8 cellular contexts compared by ENCODE assay signal in genomic region chr3:134449277-134449676, GRCh38. TPM values are rescaled to one million over a fixed set of nuclear protein-coding genes. Genes with fewer than 3 reads are reported as not detected.
DNase-seq lines count a peak whose midpoint lies in the region; ATAC-seq, FAIRE-seq and TF ChIP-seq lines count a peak whose summit lies in the region.

No MANE protein-coding gene starts in this region.

- H2AFZ ChIP-seq in astrocyte (ENCODE audit: low read depth, low read length) (no peak overlapping the region), keratinocyte (ENCODE audit: control insufficient read depth, low read length) (no peak overlapping the region)

- TF ChIP-seq CTCF in astrocyte (IDR thresholded peaks at IDR 0.05; ENCODE audit: insufficient read depth, low read depth, low read length) (peak; percentile 15), keratinocyte (optimal IDR thresholded peaks at IDR 0.05 in 1 of 3, IDR thresholded peaks at IDR 0.05 in 1 of 3, conservative IDR thresholded peaks at IDR 0.05 in 1 of 3; ENCODE audit: extremely low read depth in 1 of 3, insufficient read depth in 2 of 3, low read length in 3 of 3) (peak; percentile 69 to 83 (median 80)), gastrocnemius medialis (IDR thresholded peaks at IDR 0.05 in 4 of 5, conservative IDR thresholded peaks at IDR 0.05 in 1 of 5) (peak in 2 of 5 experiments; percentile 21 to 33)

- peaks cover 2% of the 10 kb centered on the region for H3K36me3 Mint-ChIP-seq in astrocyte (ENCODE audit: low read depth, unreplicated experiment)

- intact Hi-C loops in gastrocnemius medialis (cut with DNase I; ENCODE audit: low total_unique reads), result no loop called here

- H3K27ac Mint-ChIP-seq in astrocyte (ENCODE audit: unreplicated experiment), result no peak overlapping the region

- H3K4me2 ChIP-seq in astrocyte (ENCODE audit: low read length) (no peak overlapping the region), keratinocyte (ENCODE audit: control insufficient read depth, extremely low read depth, insufficient read depth, low read depth, low read length) (no peak overlapping the region)

- H3K9ac ChIP-seq in astrocyte (ENCODE audit: low read length) (no peak overlapping the region), keratinocyte (ENCODE audit: control insufficient read depth, extremely low read depth, insufficient read depth, low read length) (no peak overlapping the region)

- H3K9me3 Mint-ChIP-seq in astrocyte (ENCODE audit: unreplicated experiment), result peaks cover 6% of the 10 kb centered on the region

- DNase-seq in C1 segment of cervical spinal cord (lab: John Stamatoyannopoulos, UW), result peak in 11 of 14 donors; percentile 13 to 64 (median 51)
- DNase-seq in HK-2 (ENCODE audit: unreplicated experiment), result peak; percentile 28
- no peak for DNase-seq in astrocyte (ENCODE audit: low read depth)
- DNase-seq in keratinocyte (ENCODE audit: low read depth, low spot score), result no peak
- no peak for DNase-seq in gastrocnemius medialis
- no peak for DNase-seq in GM19240 (ENCODE audit: insufficient read length, low spot score)

- no peak for TF ChIP-seq POLR2A in gastrocnemius medialis (IDR thresholded peaks at IDR 0.05)

- H3K4me3 ChIP-seq in astrocyte (ENCODE audit: insufficient read depth, low read depth, low read length) (no peak overlapping the region), keratinocyte (ENCODE audit: control insufficient read depth in 2 of 3, extremely low read depth in 1 of 3, insufficient read depth in 2 of 3, low read depth in 1 of 3, low read length in 3 of 3) (no peak overlapping the region), gastrocnemius medialis (no peak overlapping the region)

- H3K9me1 ChIP-seq in keratinocyte (ENCODE audit: control insufficient read depth, extremely low read depth, insufficient read depth, low read length), result no peaks in the 10 kb centered on the region

- peaks cover 19% of the 10 kb centered on the region for H3K4me1 ChIP-seq in astrocyte (ENCODE audit: insufficient read depth, low read length)
- H3K4me1 ChIP-seq in keratinocyte (ENCODE audit: control insufficient read depth, extremely low read depth, insufficient read depth, low read length), result peaks cover 15% of the 10 kb centered on the region
- peaks cover 3 to 20% of the 10 kb centered on the region in 2 donors for H3K4me1 ChIP-seq in gastrocnemius medialis

- H3K4me3 Mint-ChIP-seq in astrocyte (ENCODE audit: unreplicated experiment), result no peak overlapping the region

- H3K27ac ChIP-seq in astrocyte (ENCODE audit: low read depth, low read length) (no peak overlapping the region), keratinocyte (ENCODE audit: control insufficient read depth, insufficient read depth, low read length) (no peak overlapping the region), gastrocnemius medialis (no peak overlapping the region)

- no peaks in the 10 kb centered on the region for H3K27me3 Mint-ChIP-seq in astrocyte (ENCODE audit: low read depth, unreplicated experiment)

- dilution Hi-C loops in keratinocyte (cut with MboI; ENCODE audit: extremely low pct_ligation_motif_present, low sequenced_read_pairs), result no loop called here

- no peaks in the 10 kb centered on the region for H3K79me2 ChIP-seq in astrocyte (ENCODE audit: insufficient read depth, low read length)
- H3K79me2 ChIP-seq in keratinocyte (ENCODE audit: control insufficient read depth, insufficient read depth, low read length), result no peaks in the 10 kb centered on the region

- ATAC-seq in gastrocnemius medialis (no peak), HG03108 (IDR thresholded peaks at IDR 0.05; ENCODE audit: unreplicated experiment) (no peak), GM21737 (IDR thresholded peaks at IDR 0.05; ENCODE audit: unreplicated experiment) (no peak)

- H3K27me3 ChIP-seq in astrocyte (ENCODE audit: insufficient read depth, low read length), result no peaks in the 10 kb centered on the region
- H3K27me3 ChIP-seq in keratinocyte (ENCODE audit: control insufficient read depth, extremely low read depth, insufficient read depth, low read length), result no peaks in the 10 kb centered on the region
- H3K27me3 ChIP-seq in gastrocnemius medialis, result no peaks in the 10 kb centered on the region

- H3K9me3 ChIP-seq in astrocyte (ENCODE audit: insufficient read depth, low read depth, low read length) (no peaks in the 10 kb centered on the region), keratinocyte (ENCODE audit: control insufficient read depth, low read depth, low read length) (no peaks in the 10 kb centered on the region), gastrocnemius medialis (no peaks in the 10 kb centered on the region)

- no peak for FAIRE-seq in astrocyte (lab: Jason Lieb, UNC)
- peak; percentile 62 for FAIRE-seq in keratinocyte (lab: Jason Lieb, UNC)

- H3K36me3 ChIP-seq in astrocyte (ENCODE audit: insufficient read depth, low read length) (no peaks in the 10 kb centered on the region), keratinocyte (ENCODE audit: control insufficient read depth in 2 of 2, extremely low read depth in 1 of 2, insufficient read depth in 2 of 2, low read length in 2 of 2) (no peaks in the 10 kb centered on the region), gastrocnemius medialis (no peaks in the 10 kb centered on the region)

- peaks cover 27% of the 10 kb centered on the region for H3K4me1 Mint-ChIP-seq in astrocyte (ENCODE audit: low read depth, unreplicated experiment)

- in situ Hi-C loops in gastrocnemius medialis (cut with MboI; ENCODE audit: low sequenced_read_pairs in 4 of 4), result no loop called here

- H4K20me1 ChIP-seq in astrocyte (ENCODE audit: insufficient read depth, low read length) (no peaks in the 10 kb centered on the region), keratinocyte (ENCODE audit: control insufficient read depth, extremely low read depth, insufficient read depth, low read length) (no peaks in the 10 kb centered on the region)

RNA-seq across cellular contexts. Expression of gene ANAPC13, which starts 36.5 kb away (rescaled TPM):
- 52.5 and 61.0 TPM in 2 replicates for total RNA-seq in astrocyte
- polyA plus RNA-seq in keratinocyte, result 34.8 to 63.4 TPM (median 45.6 TPM) in 3 replicates
- 55.2 TPM for polyA plus RNA-seq in keratinocyte (2011; ENCODE audit: low read depth)
- polyA plus RNA-seq in keratinocyte (2011; cell fraction: cytosol; rRNA removed), result 55.7 and 114 TPM in 2 replicates
- 18.0 and 28.3 TPM in 2 replicates for polyA plus RNA-seq in keratinocyte (2011; cell fraction: nucleus; rRNA removed)
- polyA plus RNA-seq in keratinocyte (2012; ENCODE audit: low replicate concordance), result 37.3 and 53.0 TPM in 2 replicates
- polyA minus RNA-seq in keratinocyte, result 3.5 to 30.4 TPM (median 13.0 TPM) in 3 replicates
- 12.9 TPM for polyA minus RNA-seq in keratinocyte (2011; cell fraction: cytosol; rRNA and poly(A)+ RNA removed)
- polyA minus RNA-seq in keratinocyte (2011; cell fraction: nucleus; rRNA and poly(A)+ RNA removed), result 3.3 and 5.8 TPM in 2 replicates
- 10 to 100 TPM; 32.3 to 82.2 (median 78.7) TPM for total RNA-seq in gastrocnemius medialis

RNA-seq across cellular contexts. Expression of gene CEP63, which starts 36.6 kb away (rescaled TPM):
- total RNA-seq in astrocyte (20.2 and 21.3 TPM in 2 replicates), gastrocnemius medialis (10 to 100 TPM; 21.4 to 23.5 (median 22.4) TPM)
- 5.4 to 10.1 TPM (median 8.7 TPM) in 3 replicates for polyA plus RNA-seq in keratinocyte
- 48.3 TPM for polyA plus RNA-seq in keratinocyte (2011; ENCODE audit: low read depth)
- 7.4 and 10.4 TPM in 2 replicates for polyA plus RNA-seq in keratinocyte (2011; cell fraction: cytosol; rRNA removed)
- polyA plus RNA-seq in keratinocyte (2011; cell fraction: nucleus; rRNA removed), result 4.9 and 9.6 TPM in 2 replicates
- polyA plus RNA-seq in keratinocyte (2012; ENCODE audit: low replicate concordance), result 13.7 and 16.3 TPM in 2 replicates
- 1.2 to 3.8 TPM (median 2.5 TPM) in 3 replicates for polyA minus RNA-seq in keratinocyte
- polyA minus RNA-seq in keratinocyte (2011; cell fraction: cytosol; rRNA and poly(A)+ RNA removed), result 3.5 TPM
- 7.0 and 8.8 TPM in 2 replicates for polyA minus RNA-seq in keratinocyte (2011; cell fraction: nucleus; rRNA and poly(A)+ RNA removed)

Comparison
In these comparisons a context has a peak if more than half of its experiments do, and no peak if none do; other contexts are left out.
1. DNase-seq: peak in C1 segment of cervical spinal cord (11 of 14) and HK-2 (single experiment); none in astrocyte (single experiment), keratinocyte (single experiment), gastrocnemius medialis (0 of 2) and GM19240 (single experiment).